Comparison of ENCODE assay signal across 28 cellular contexts in the genomic region with DNA sequence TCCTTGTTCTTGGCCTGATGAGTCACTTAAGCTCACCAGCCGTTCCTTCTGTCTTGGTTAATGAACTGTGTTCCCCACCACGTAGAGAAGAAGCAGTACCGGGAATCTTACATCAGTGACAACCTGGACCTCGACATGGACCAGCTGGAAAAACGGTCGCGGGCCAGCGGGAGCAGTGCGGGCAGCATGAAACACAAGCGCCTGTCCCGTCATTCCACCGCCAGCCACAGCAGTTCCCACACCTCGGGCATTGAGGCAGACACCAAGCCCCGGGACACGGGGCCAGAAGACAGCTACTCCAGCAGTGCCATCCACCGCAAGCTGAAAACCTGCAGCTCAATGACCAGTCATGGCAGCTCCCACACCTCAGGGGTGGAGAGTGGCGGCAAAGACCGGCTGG.
"Had no signal": no experiment of that assay in that cellular context is flagged by ENCODE, and none has a peak within 500 bp of the region (broad histone marks: within the 10 kb centered on the region; RNA-seq: fewer than 3 reads in every experiment).

No MANE protein-coding gene starts in this region.

- H3K27me3 ChIP-seq: adrenal gland, breast epithelium, SJCRH30 had no signal

- ATAC-seq: activated CD4-positive, alpha-beta T cell treated with anti-CD3 and anti-CD28 coated beads for 36 hours; activated CD8-positive, alpha-beta T cell treated with anti-CD3 and anti-CD28 coated beads for 36 hours; activated T-cell treated with anti-CD3 and anti-CD28 coated beads, Interleukin-2, amount 50 U/mL, for 72 hours had no signal

- H3K9me3 Mint-ChIP-seq: activated CD8-positive, alpha-beta T cell treated with anti-CD3 and anti-CD28 coated beads for 36 hours; activated naive CD8-positive, alpha-beta T cell treated with anti-CD3 and anti-CD28 coated beads, Interleukin-2, amount 10 ng/mL, durations not matched to agents 7 days and 5 days; activated T-cell treated with anti-CD3 and anti-CD28 coated beads, Interleukin-2, amount 50 U/mL, for 72 hours had no signal

- H3K4me1 Mint-ChIP-seq: activated CD4-positive, alpha-beta T cell treated with anti-CD3 and anti-CD28 coated beads for 36 hours; activated naive CD8-positive, alpha-beta T cell treated with anti-CD3 and anti-CD28 coated beads, Interleukin-2, amount 10 ng/mL, durations not matched to agents 7 days and 5 days had no signal

- H3K4me2 ChIP-seq: SK-N-SH had no signal

- DNase-seq: activated CD4-positive, alpha-beta T cell treated with anti-CD3 and anti-CD28 coated beads for 36 hours; activated CD4-positive, alpha-beta T cell treated with anti-CD3 and anti-CD28 coated beads, Interleukin-2, amount 50 U/mL, for 1 hour; activated CD8-positive, alpha-beta memory T cell treated with anti-CD3 and anti-CD28 coated beads, Interleukin-2, amount 50 U/mL, for 4 hours; activated CD8-positive, alpha-beta T cell treated with anti-CD3 and anti-CD28 coated beads for 36 hours; activated naive CD4-positive, alpha-beta T cell treated with anti-CD3 and anti-CD28 coated beads, Interleukin-2, amount 50 U/mL, for 16 hours; activated naive CD8-positive, alpha-beta T cell treated with anti-CD3 and anti-CD28 coated beads, Interleukin-2, amount 10 ng/mL, durations not matched to agents 7 days and 5 days; activated T-cell treated with anti-CD3 and anti-CD28 coated beads, Interleukin-2, amount 50 U/mL, for 72 hours; adrenal gland; anterior cingulate cortex; caudate nucleus; Kasumi-1; KBM-7; NCI-H1105 treated with DMSO at 0.1 percent for 48 hours; NCI-H1436 treated with DMSO at 0.1 percent for 48 hours; NCI-H187; NCI-H2081 treated with DMSO at 0.1 percent for 48 hours; NCI-H2171; NCI-H2227 treated with DMSO at 0.1 percent for 48 hours; NCI-H446 treated with DMSO at 0.1 percent for 48 hours; NCI-H526; NCI-H774; Right ventricle myocardium superior; RPMI8226; SJCRH30; SK-N-SH; T-helper 1 cell had no signal

- H3K27ac Mint-ChIP-seq: activated CD4-positive, alpha-beta T cell treated with anti-CD3 and anti-CD28 coated beads for 36 hours; activated CD8-positive, alpha-beta T cell treated with anti-CD3 and anti-CD28 coated beads for 36 hours; activated naive CD8-positive, alpha-beta T cell treated with anti-CD3 and anti-CD28 coated beads, Interleukin-2, amount 10 ng/mL, durations not matched to agents 7 days and 5 days; activated T-cell treated with anti-CD3 and anti-CD28 coated beads, Interleukin-2, amount 50 U/mL, for 72 hours had no signal

- H3K27me3 Mint-ChIP-seq: activated CD4-positive, alpha-beta T cell treated with anti-CD3 and anti-CD28 coated beads for 36 hours; activated CD8-positive, alpha-beta T cell treated with anti-CD3 and anti-CD28 coated beads for 36 hours had no signal

- H3K4me3 ChIP-seq: adrenal gland, breast epithelium, SJCRH30 had no signal

- H3K4me3 Mint-ChIP-seq: activated CD4-positive, alpha-beta T cell treated with anti-CD3 and anti-CD28 coated beads for 36 hours; activated CD8-positive, alpha-beta T cell treated with anti-CD3 and anti-CD28 coated beads for 36 hours; activated naive CD8-positive, alpha-beta T cell treated with anti-CD3 and anti-CD28 coated beads, Interleukin-2, amount 10 ng/mL, durations not matched to agents 7 days and 5 days; activated T-cell treated with anti-CD3 and anti-CD28 coated beads, Interleukin-2, amount 50 U/mL, for 72 hours had no signal

- H3K9ac ChIP-seq: SK-N-SH had no signal

- H3K4me1 ChIP-seq: adrenal gland, breast epithelium had no signal

- H3K27ac ChIP-seq: adrenal gland, breast epithelium, SJCRH30, VCaP had no signal

- H3K36me3 ChIP-seq: breast epithelium had no signal

- H3K9me3 ChIP-seq: adrenal gland, breast epithelium, SJCRH30, SK-N-SH had no signal
